8 cellular contexts compared by ENCODE assay signal in genomic region chr4:7103599-7104365, GRCh38. TPM values are rescaled to one million over a fixed set of nuclear protein-coding genes. Genes with fewer than 3 reads are reported as not detected.
DNase-seq lines count a peak whose midpoint lies in the region; TF ChIP-seq lines count a peak whose summit lies in the region.

No MANE protein-coding gene starts in this region.

- H3K27me3 ChIP-seq in Caco-2 (replicated peaks; ENCODE audit: control insufficient read depth, insufficient read depth, low read length) (no peaks in the 10 kb centered on the region), MM.1S (replicated peaks; ENCODE audit: insufficient read depth, low read length) (peaks cover 77% of the 10 kb centered on the region)

- peak overlapping the region; percentile 76 for H3K27ac Mint-ChIP-seq in Caco-2 (ENCODE audit: unreplicated experiment)
- H3K27ac Mint-ChIP-seq in dendritic cell treated with granulocyte-macrophage colony-stimulating factor and Interleukin-4, amounts not matched to agents 40 ng/mL and 50 ng/mL, for 4 days: peak overlapping the region; percentile 93
- peak overlapping the region; percentile 90 for H3K27ac Mint-ChIP-seq in type B pancreatic cell

- POLR2A ChIA-PET in Caco-2 (lab: Charles Lee): no interaction called here

- no peak overlapping the region for H2AFZ ChIP-seq in MM.1S (ENCODE audit: low read length)

- H3K4me1 ChIP-seq in Caco-2: peaks cover 11% of the 10 kb centered on the region
- H3K4me1 ChIP-seq in MM.1S (ENCODE audit: low read length): no peaks in the 10 kb centered on the region

- BruUV-seq in Caco-2 (replicated peaks; lab: Mats Ljungman, UMichigan): TSS peak; percentile 73

- peak overlapping the region; percentile 83 for H3K4me3 Mint-ChIP-seq in Caco-2 (ENCODE audit: unreplicated experiment)
- peak overlapping the region; percentile 94 for H3K4me3 Mint-ChIP-seq in dendritic cell treated with granulocyte-macrophage colony-stimulating factor and Interleukin-4, amounts not matched to agents 40 ng/mL and 50 ng/mL, for 4 days
- H3K4me3 Mint-ChIP-seq in type B pancreatic cell: peak overlapping the region; percentile 89

- no peaks in the 10 kb centered on the region for H3K9me3 ChIP-seq in Caco-2
- H3K9me3 ChIP-seq in MM.1S (replicated peaks; ENCODE audit: insufficient read depth, low read length): no peaks in the 10 kb centered on the region

- no peak overlapping the region for H3K27ac ChIP-seq in MM.1S (ENCODE audit: low read length)

- CTCF ChIA-PET in Caco-2 (lab: Charles Lee): interaction anchor here (0.6 to 1.8 kb wide), 6 partner anchors 33 to 685 kb away, joined by 3 to 8 read pairs (median 4); partner anchors contain the start of genes SORCS2 and TADA2B

- H3K9me2 ChIP-seq in MM.1S (replicated peaks; ENCODE audit: insufficient read depth, low read length): no peaks in the 10 kb centered on the region

- H3K9me3 Mint-ChIP-seq in Caco-2 (ENCODE audit: unreplicated experiment): no peaks in the 10 kb centered on the region
- H3K9me3 Mint-ChIP-seq in dendritic cell treated with granulocyte-macrophage colony-stimulating factor and Interleukin-4, amounts not matched to agents 40 ng/mL and 50 ng/mL, for 4 days: no peaks in the 10 kb centered on the region
- H3K9me3 Mint-ChIP-seq in type B pancreatic cell: no peaks in the 10 kb centered on the region

- peak; percentile 78 to 87 for DNase-seq in Caco-2
- no peak for DNase-seq in MM.1S
- peak; percentile 80 for DNase-seq in midbrain (lab: John Stamatoyannopoulos, UW)
- DNase-seq in type B pancreatic cell (ENCODE audit: extremely low spot score, unreplicated experiment): no peak
- no peak for DNase-seq in epidermal melanocyte (ENCODE audit: insufficient read length, low spot score)
- no peak for DNase-seq in AG08395 (ENCODE audit: low spot score)
- DNase-seq in NCI-H446 (lab: John Stamatoyannopoulos, UW): no peak

- no peaks in the 10 kb centered on the region for H3F3A ChIP-seq in MM.1S (ENCODE audit: insufficient read depth, low read length)

- H3K36me3 Mint-ChIP-seq in Caco-2 (ENCODE audit: insufficient read depth, unreplicated experiment): peaks cover 6% of the 10 kb centered on the region
- H3K36me3 Mint-ChIP-seq in dendritic cell treated with granulocyte-macrophage colony-stimulating factor and Interleukin-4, amounts not matched to agents 40 ng/mL and 50 ng/mL, for 4 days (ENCODE audit: low read depth): peaks cover 6% of the 10 kb centered on the region
- no peaks in the 10 kb centered on the region for H3K36me3 Mint-ChIP-seq in type B pancreatic cell

- peaks cover 5% of the 10 kb centered on the region for H3K4me1 Mint-ChIP-seq in Caco-2 (ENCODE audit: low read depth, unreplicated experiment)
- H3K4me1 Mint-ChIP-seq in dendritic cell treated with granulocyte-macrophage colony-stimulating factor and Interleukin-4, amounts not matched to agents 40 ng/mL and 50 ng/mL, for 4 days (ENCODE audit: low read depth): peaks cover 31% of the 10 kb centered on the region
- H3K4me1 Mint-ChIP-seq in type B pancreatic cell (ENCODE audit: unreplicated experiment): peaks cover 14% of the 10 kb centered on the region

- H3K27me3 Mint-ChIP-seq in Caco-2 (ENCODE audit: insufficient read depth, unreplicated experiment): no peaks in the 10 kb centered on the region
- peaks cover 26% of the 10 kb centered on the region for H3K27me3 Mint-ChIP-seq in dendritic cell treated with granulocyte-macrophage colony-stimulating factor and Interleukin-4, amounts not matched to agents 40 ng/mL and 50 ng/mL, for 4 days
- H3K27me3 Mint-ChIP-seq in type B pancreatic cell: peaks cover 7% of the 10 kb centered on the region

- TF ChIP-seq CTCF in Caco-2 (IDR thresholded peaks at IDR 0.05; ENCODE audit: insufficient read depth in 1 of 2, low read depth in 1 of 2, low read length in 1 of 2, severe bottlenecking in 1 of 2, unreplicated experiment in 1 of 2) (no peak), MM.1S (IDR thresholded peaks at IDR 0.05; ENCODE audit: low read length) (no peak), type B pancreatic cell (conservative IDR thresholded peaks at IDR 0.05) (no peak)

- H3K9ac ChIP-seq in MM.1S (ENCODE audit: low read length): no peak overlapping the region

- H3K4me3 ChIP-seq in Caco-2 (ENCODE audit: low read depth, low read length) (peak overlapping the region; percentile 57), MM.1S (ENCODE audit: low read length) (no peak overlapping the region)

- no peaks in the 10 kb centered on the region for H4K20me1 ChIP-seq in MM.1S (ENCODE audit: insufficient read depth, low read length)

- H3K79me2 ChIP-seq in MM.1S (ENCODE audit: low read length): no peaks in the 10 kb centered on the region

- no peaks in the 10 kb centered on the region for H3K36me3 ChIP-seq in Caco-2 (ENCODE audit: control insufficient read depth, insufficient read depth, low read length)
- no peaks in the 10 kb centered on the region for H3K36me3 ChIP-seq in MM.1S (replicated peaks; ENCODE audit: insufficient read depth, low read length)

- intact Hi-C loops in Caco-2 (cut with micrococcal nuclease; ENCODE audit: unreplicated experiment): loop anchor here (2.0 to 5.0 kb wide), 4 partner anchors 23 to 616 kb away; no protein-coding TSS in a partner anchor
- intact Hi-C loops in dendritic cell treated with granulocyte-macrophage colony-stimulating factor and Interleukin-4, amounts not matched to agents 40 ng/mL and 50 ng/mL, for 4 days (cut with micrococcal nuclease): loop anchor here (2.0 kb wide), 1 partner anchor 61 kb away; the partner anchor contains the start of gene TADA2B

- peak overlapping the region; percentile 92; the same call in 1 of the 2 replicates for H3K4me2 ChIP-seq in MM.1S (ENCODE audit: low read depth, low read length)

RNA-seq across cellular contexts. Expression of gene GRPEL1, which starts 35.9 kb away (rescaled TPM):
- total RNA-seq in Caco-2 (2022) (47.3 and 51.7 TPM in 2 replicates), type B pancreatic cell (ENCODE audit: low replicate concordance) (28.4 and 31.4 TPM in 2 replicates)

Comparison
In these comparisons a context has a peak if more than half of its experiments do, and no peak if none do; other contexts are left out.
1. DNase-seq: peak in Caco-2 (2 of 2) and midbrain (single experiment); none in MM.1S (single experiment), type B pancreatic cell (single experiment), epidermal melanocyte (single experiment), AG08395 (single experiment) and NCI-H446 (0 of 2).
2. Peak in every context shown above with its lines, with median percentiles within 50 percentile points of each other: H3K27ac Mint-ChIP-seq and H3K4me3 Mint-ChIP-seq.